ENCODE assay signal across 22 cellular contexts in genomic region chr7:134727711-134728110, GRCh38.
"Had no signal": no experiment of that assay in that cellular context is flagged by ENCODE, and none has a peak within 500 bp of the region (broad histone marks: within the 10 kb centered on the region; RNA-seq: fewer than 3 reads in every experiment).

No MANE protein-coding gene starts in this region.

- DNase-seq: activated CD4-positive, alpha-beta memory T cell treated with anti-CD3 and anti-CD28 coated beads for 36 hours; activated CD4-positive, alpha-beta T cell treated with anti-CD3 and anti-CD28 coated beads for 4 hours; activated naive CD8-positive, alpha-beta T cell treated with anti-CD3 and anti-CD28 coated beads for 36 hours; activated T-cell treated with anti-CD3 and anti-CD28 coated beads for 4 hours; amniotic stem cell; caudate nucleus; foreskin melanocyte; midbrain; occipital lobe; right cardiac atrium; small intestine; stimulated activated CD4-positive, alpha-beta T cell treated with anti-CD3 and anti-CD28 coated beads, Interleukin-4, amount 100 ng/mL, for 24 hours; uterus had no signal

- H3K27me3 ChIP-seq: tibial nerve, uterus had no signal

- H3K4me3 ChIP-seq: SK-N-MC, tibial nerve, uterus had no signal

- H3K36me3 ChIP-seq: tibial nerve, uterus had no signal

- H3K27ac ChIP-seq: SK-N-MC had no signal

- FAIRE-seq: colon, endometrium, keratinocyte, small intestine, TTC549 had no signal

- H3K9me3 ChIP-seq: tibial nerve, uterus had no signal

- ATAC-seq: left lobe of liver; right cardiac atrium; stimulated activated effector memory CD8-positive, alpha-beta T cell treated with anti-CD3 and anti-CD28 coated beads, Interleukin-12 subunit alpha, Interleukin-12 subunit beta, amount 100 ng/mL, for 72 hours; WTC11 had no signal
